ENCODE assay signal across 9 cellular contexts in the genomic region with DNA sequence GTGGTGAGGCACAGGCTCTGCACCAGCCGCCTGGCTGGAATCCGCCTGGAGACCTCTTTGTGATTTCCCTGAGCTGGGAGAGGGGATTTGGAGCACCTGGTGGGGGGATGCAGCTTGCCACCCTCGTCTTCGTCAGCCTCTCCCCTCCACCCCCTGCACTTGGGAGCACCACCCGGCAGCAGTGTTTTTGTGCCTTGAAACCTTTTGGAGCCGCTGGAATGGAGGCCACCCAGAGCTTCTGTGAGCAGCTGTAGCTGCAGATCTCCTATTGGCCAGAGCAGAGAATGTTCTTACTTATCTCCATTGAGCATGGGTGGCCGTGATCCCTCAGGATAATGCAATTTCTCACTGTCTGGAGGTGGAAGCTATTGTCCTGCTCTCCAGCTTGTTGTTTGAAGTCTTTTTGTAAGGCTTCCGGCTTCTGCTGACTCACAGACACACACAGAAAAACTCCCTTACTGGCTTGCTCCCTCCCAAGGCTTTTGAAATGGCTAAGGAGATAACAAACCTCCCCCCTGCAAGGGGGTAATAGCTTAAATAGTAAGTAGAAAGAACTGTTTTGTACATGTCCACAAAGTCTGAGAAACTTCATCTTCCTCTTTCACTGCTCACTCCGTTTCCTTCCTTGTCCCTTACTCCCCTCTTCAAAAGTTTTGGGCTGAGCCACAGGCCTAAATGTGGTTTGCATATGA.
DNase-seq lines count a peak whose midpoint lies in the region; ATAC-seq and TF ChIP-seq lines count a peak whose summit lies in the region.
"Had no signal": no experiment of that assay in that cellular context is flagged by ENCODE, and none has a peak within 500 bp of the region (broad histone marks: within the 10 kb centered on the region; RNA-seq: fewer than 3 reads in every experiment).

No MANE protein-coding gene starts in this region.

- H3K4me1 ChIP-seq in ES-I3 (ENCODE audit: insufficient read depth, low read length) (peaks cover 24% of the 10 kb centered on the region), right cardiac atrium (ENCODE audit: control insufficient read depth, insufficient read depth, low read length) (no peaks in the 10 kb centered on the region), PC-9 (replicated peaks; ENCODE audit: insufficient read depth) (no peaks in the 10 kb centered on the region)

- H4K20me1 ChIP-seq in PC-9 (ENCODE audit: insufficient read depth): no peaks in the 10 kb centered on the region

- H3K27me3 ChIP-seq in right cardiac atrium (ENCODE audit: control insufficient read depth, insufficient read depth) (no peaks in the 10 kb centered on the region), PC-9 (ENCODE audit: insufficient read depth, low read depth) (no peaks in the 10 kb centered on the region), MG63 (no peaks in the 10 kb centered on the region)

- H3K9me2 ChIP-seq in PC-9 (ENCODE audit: insufficient read depth): no peaks in the 10 kb centered on the region

- H3K27ac Mint-ChIP-seq in activated CD8-positive, alpha-beta T cell treated with anti-CD3 and anti-CD28 coated beads for 36 hours: peak overlapping the region; percentile 37

- H3K36me3 ChIP-seq in ES-I3 (ENCODE audit: insufficient read depth, low read length): no peaks in the 10 kb centered on the region
- H3K36me3 ChIP-seq in PC-9 (ENCODE audit: low read depth): no peaks in the 10 kb centered on the region
- H3K36me3 ChIP-seq in MG63: no peaks in the 10 kb centered on the region

- H3K4me2 ChIP-seq in PC-9: no peak overlapping the region

- no peaks in the 10 kb centered on the region for H3F3A ChIP-seq in PC-9 (ENCODE audit: insufficient read depth, low read depth)

- CTCF ChIA-PET in activated CD8-positive, alpha-beta T cell treated with anti-CD3 and anti-CD28 coated beads for 36 hours (lab: Charles Lee): interaction anchor here (0.7 to 1.6 kb wide), 3 partner anchors 10 to 18 kb away, joined by 3 to 5 read pairs (median 3); no protein-coding TSS in a partner anchor
- CTCF ChIA-PET in PC-9 (lab: Charles Lee): no interaction called here

- H3K36me3 Mint-ChIP-seq in activated CD8-positive, alpha-beta T cell treated with anti-CD3 and anti-CD28 coated beads for 36 hours (ENCODE audit: low read depth): peaks cover 2% of the 10 kb centered on the region

- no peak overlapping the region for H3K4me3 Mint-ChIP-seq in activated CD8-positive, alpha-beta T cell treated with anti-CD3 and anti-CD28 coated beads for 36 hours

- H3K9me3 Mint-ChIP-seq in activated CD8-positive, alpha-beta T cell treated with anti-CD3 and anti-CD28 coated beads for 36 hours: peaks cover 2% of the 10 kb centered on the region

- ATAC-seq in GM21367 (IDR thresholded peaks at IDR 0.05; ENCODE audit: unreplicated experiment): peak; percentile 61
- peak; percentile 72 for ATAC-seq in activated CD8-positive, alpha-beta T cell treated with anti-CD3 and anti-CD28 coated beads for 36 hours
- peak; percentile 58 to 91 for ATAC-seq in right cardiac atrium

- BruUV-seq in PC-9 (replicated peaks; lab: Mats Ljungman, UMichigan): no TSS peak

- DNase-seq in HT1080 (ENCODE audit: low read depth) (peak; percentile 81), right cardiac atrium (peak in 2 of 3 donors; percentile 49 to 52), PC-9 (no peak), MG63 (no peak)
- peak; percentile 26 for DNase-seq in activated CD8-positive, alpha-beta T cell treated with anti-CD3 and anti-CD28 coated beads for 36 hours

- WGBS in right cardiac atrium: 45% methylated on average over 9 of the region's 9 CpGs

- H3K9me3 ChIP-seq in ES-I3 (ENCODE audit: control insufficient read depth, insufficient read depth, low read length): no peaks in the 10 kb centered on the region
- H3K9me3 ChIP-seq in right cardiac atrium (ENCODE audit: control insufficient read depth, low read length): no peaks in the 10 kb centered on the region
- H3K9me3 ChIP-seq in PC-9 (ENCODE audit: insufficient read depth, low read depth): no peaks in the 10 kb centered on the region
- no peaks in the 10 kb centered on the region for H3K9me3 ChIP-seq in MG63

- H3K4me3 ChIP-seq in right cardiac atrium (ENCODE audit: low read length): no peak overlapping the region
- H3K4me3 ChIP-seq in skin epidermis: no peak overlapping the region
- no peak overlapping the region for H3K4me3 ChIP-seq in PC-9
- no peak overlapping the region for H3K4me3 ChIP-seq in MG63

- no peaks in the 10 kb centered on the region for H3K27me3 Mint-ChIP-seq in activated CD8-positive, alpha-beta T cell treated with anti-CD3 and anti-CD28 coated beads for 36 hours

- H3K79me2 ChIP-seq in PC-9 (ENCODE audit: low read depth): no peaks in the 10 kb centered on the region

- H2AFZ ChIP-seq in PC-9: no peak overlapping the region

- POLR2A ChIA-PET in activated CD8-positive, alpha-beta T cell treated with anti-CD3 and anti-CD28 coated beads for 36 hours (lab: Charles Lee): no interaction called here
- POLR2A ChIA-PET in PC-9 (lab: Charles Lee; ENCODE audit: unreplicated experiment): interaction anchor here (0.6 to 0.7 kb wide), 2 partner anchors 32 to 38 kb away, joined by 3 read pairs; no protein-coding TSS in a partner anchor

- no peak for TF ChIP-seq CTCF in activated CD8-positive, alpha-beta T cell treated with anti-CD3 and anti-CD28 coated beads for 36 hours (IDR thresholded peaks at IDR 0.05)
- no peak for TF ChIP-seq CTCF in PC-9 (conservative IDR thresholded peaks at IDR 0.05)

- peak overlapping the region; percentile 11 for H3K9ac ChIP-seq in ES-I3 (ENCODE audit: low read depth, low read length)

- intact Hi-C loops in activated CD8-positive, alpha-beta T cell treated with anti-CD3 and anti-CD28 coated beads for 36 hours (cut with micrococcal nuclease): no loop called here
- intact Hi-C loops in right cardiac atrium (cut with DNase I): loop anchor here in 1 of 4 donors (2.0 kb wide), 1 partner anchor 31 kb away; no protein-coding TSS in a partner anchor
- intact Hi-C loops in PC-9 (cut with micrococcal nuclease; ENCODE audit: unreplicated experiment): no loop called here

- peaks cover 30% of the 10 kb centered on the region for H3K4me1 Mint-ChIP-seq in activated CD8-positive, alpha-beta T cell treated with anti-CD3 and anti-CD28 coated beads for 36 hours (ENCODE audit: low read depth)

- H3K27ac ChIP-seq in right cardiac atrium (ENCODE audit: low read length) (no peak overlapping the region), skin epidermis (peak overlapping the region in 13 of 21 experiments; percentile 3 to 87 (median 59)), PC-9 (no peak overlapping the region)
- H3K27ac ChIP-seq: VCaP had no signal

Comparison
In these comparisons a context has a peak if more than half of its experiments do, and no peak if none do; other contexts are left out.
1. DNase-seq: peak in HT1080 (single experiment), activated CD8-positive, alpha-beta T cell treated with anti-CD3 and anti-CD28 coated beads for 36 hours (single experiment) and right cardiac atrium (2 of 3); none in PC-9 (0 of 2) and MG63 (single experiment).
2. H3K27ac ChIP-seq: peak in skin epidermis (13 of 21); none in right cardiac atrium (single experiment) and PC-9 (single experiment).
3. Peak in every context shown above with its lines, with median percentiles within 50 percentile points of each other: ATAC-seq.